ENCODE assay signal across 18 cellular contexts in the genomic region with DNA sequence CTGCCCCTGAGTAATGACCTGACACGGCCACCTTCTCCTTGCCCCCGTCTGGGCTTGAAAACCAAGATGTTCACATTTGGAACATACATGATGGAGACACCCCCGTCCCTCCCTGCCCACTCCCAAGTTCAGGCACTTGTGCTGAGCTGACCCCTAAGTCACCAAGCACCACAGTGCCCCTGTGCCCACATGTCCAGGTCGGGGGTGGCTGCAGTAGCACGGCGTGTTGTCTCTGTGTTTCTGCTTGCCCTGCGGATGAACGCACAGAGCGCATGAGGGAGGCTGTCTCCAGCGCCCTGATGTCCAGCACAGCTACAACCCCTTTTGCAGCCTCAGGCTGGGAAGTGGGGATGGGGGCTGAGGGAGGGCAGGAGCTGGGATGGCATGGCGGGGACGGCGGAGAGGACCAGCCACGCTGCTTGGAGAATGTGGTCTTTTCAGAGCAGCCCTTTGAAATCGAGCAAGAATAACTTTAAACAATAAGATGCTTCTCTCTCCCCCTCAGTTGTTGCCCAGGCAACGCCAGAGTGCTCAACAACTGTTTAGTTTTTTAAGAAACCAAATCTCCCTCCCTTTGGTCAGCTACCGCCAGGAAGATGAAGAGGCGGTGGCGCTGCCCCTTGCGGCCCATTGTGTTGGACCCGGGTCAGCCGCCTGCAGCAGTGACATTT. TPM values are rescaled to one million over a fixed set of nuclear protein-coding genes. Genes with fewer than 3 reads are reported as not detected.
"Had no signal": no experiment of that assay in that cellular context is flagged by ENCODE, and none has a peak within 500 bp of the region (broad histone marks: within the 10 kb centered on the region; RNA-seq: fewer than 3 reads in every experiment).

No MANE protein-coding gene starts in this region.

- H3K4me3 Mint-ChIP-seq: activated CD8-positive, alpha-beta T cell treated with anti-CD3 and anti-CD28 coated beads for 36 hours; activated naive CD8-positive, alpha-beta T cell treated with anti-CD3 and anti-CD28 coated beads, Interleukin-2, amount 50 U/mL, for 24 hours; nephron progenitor cell had no signal

- H3K27me3 ChIP-seq: cardiac muscle cell, right atrium auricular region, vagina had no signal

- H3K36me3 ChIP-seq: ascending aorta, cardiac muscle cell, gastrocnemius medialis, right atrium auricular region, vagina, WERI-Rb-1 had no signal

- H3K9me3 ChIP-seq: ascending aorta, gastrocnemius medialis, right atrium auricular region, vagina had no signal

- H3K9me3 Mint-ChIP-seq: activated CD8-positive, alpha-beta T cell treated with anti-CD3 and anti-CD28 coated beads for 36 hours; activated naive CD8-positive, alpha-beta T cell treated with anti-CD3 and anti-CD28 coated beads, Interleukin-2, amount 50 U/mL, for 24 hours; nephron progenitor cell had no signal

- DNase-seq: activated CD4-positive, alpha-beta T cell treated with anti-CD3 and anti-CD28 coated beads for 4 hours; activated CD8-positive, alpha-beta memory T cell treated with anti-CD3 and anti-CD28 coated beads, Interleukin-2, amount 50 U/mL, for 4 hours; activated CD8-positive, alpha-beta T cell treated with anti-CD3 and anti-CD28 coated beads for 36 hours; activated naive CD4-positive, alpha-beta T cell treated with Interleukin-2 at 50 U/mL for 16 hours; activated naive CD8-positive, alpha-beta T cell treated with anti-CD3 and anti-CD28 coated beads, Interleukin-2, amount 50 U/mL, for 24 hours; effector CD8-positive, alpha-beta T cell; gastrocnemius medialis; left ventricle myocardium superior; mesenchymal stem cell; nephron progenitor cell; WERI-Rb-1 had no signal

- H3K27ac ChIP-seq: ascending aorta, cardiac muscle cell, right atrium auricular region, vagina, WERI-Rb-1 had no signal

- H3K4me3 ChIP-seq: ascending aorta, cardiac muscle cell, gastrocnemius medialis, right atrium auricular region, smooth muscle cell, vagina had no signal

- H3K27ac Mint-ChIP-seq: activated CD8-positive, alpha-beta T cell treated with anti-CD3 and anti-CD28 coated beads for 36 hours; activated naive CD8-positive, alpha-beta T cell treated with anti-CD3 and anti-CD28 coated beads, Interleukin-2, amount 50 U/mL, for 24 hours; nephron progenitor cell had no signal

RNA-seq across cellular contexts. Expression of gene CDH22, which starts 33.2 kb away (rescaled TPM):
- total RNA-seq: activated CD8-positive, alpha-beta T cell treated with anti-CD3 and anti-CD28 coated beads for 36 hours; ascending aorta; cardiac muscle cell; fibroblast of lung; smooth muscle cell had no signal
- polyA plus RNA-seq: cardiac muscle cell, fibroblast of lung, keratinocyte, smooth muscle cell had no signal
